ENCODE assay signal across 16 cellular contexts in the genomic region with DNA sequence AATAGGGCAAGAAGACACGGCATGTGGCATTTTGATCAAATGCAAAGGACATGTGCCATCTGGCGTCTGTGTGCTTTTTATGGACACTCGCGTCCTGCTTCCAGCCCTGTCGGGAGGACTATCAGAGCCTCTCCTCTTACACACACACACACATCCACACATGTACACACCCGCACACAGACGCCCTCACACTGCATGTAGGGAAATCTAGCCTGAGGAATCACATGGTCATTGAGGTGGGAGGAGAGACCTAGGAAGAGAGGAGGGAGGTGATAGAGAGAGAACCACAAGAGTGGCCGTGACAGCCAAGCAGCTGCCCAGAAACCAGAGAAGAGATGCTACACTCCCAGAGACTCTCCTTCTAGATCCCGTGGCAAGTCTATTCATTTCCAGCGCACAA.
DNase-seq lines count a peak whose midpoint lies in the region; TF ChIP-seq lines count a peak whose summit lies in the region.
"Had no signal": no experiment of that assay in that cellular context is flagged by ENCODE, and none has a peak within 500 bp of the region (broad histone marks: within the 10 kb centered on the region; RNA-seq: fewer than 3 reads in every experiment).

No MANE protein-coding gene starts in this region.

- H3K4me3 ChIP-seq in esophagus muscularis mucosa: no peak overlapping the region

- H3K27me3 ChIP-seq in esophagus muscularis mucosa: no peaks in the 10 kb centered on the region

- H3K4me3 Mint-ChIP-seq in nephron progenitor cell: no peak overlapping the region
- no peak overlapping the region for H3K4me3 Mint-ChIP-seq in type B pancreatic cell

- H3K36me3 Mint-ChIP-seq in nephron progenitor cell (ENCODE audit: low read depth) (no peaks in the 10 kb centered on the region), type B pancreatic cell (no peaks in the 10 kb centered on the region)

- H3K27ac ChIP-seq in esophagus muscularis mucosa (replicated peaks in 1 of 4): no peak overlapping the region

- no peaks in the 10 kb centered on the region for H3K9me3 ChIP-seq in esophagus muscularis mucosa
- H3K9me3 ChIP-seq: SK-N-SH had no signal

- intact Hi-C loops in esophagus muscularis mucosa (cut with DNase I): no loop called here

- TF ChIP-seq EP300 in esophagus muscularis mucosa (IDR thresholded peaks at IDR 0.05): no peak

- WGBS in esophagus muscularis mucosa: 83% methylated on average over 10 of the region's 10 CpGs

- no peak for TF ChIP-seq POLR2A in esophagus muscularis mucosa (IDR thresholded peaks at IDR 0.05; ENCODE audit: low read depth)

- TF ChIP-seq CTCF in esophagus muscularis mucosa (IDR thresholded peaks at IDR 0.05): no peak
- TF ChIP-seq CTCF in nephron progenitor cell (IDR thresholded peaks at IDR 0.05): no peak
- TF ChIP-seq CTCF in type B pancreatic cell (conservative IDR thresholded peaks at IDR 0.05): no peak

- H3K27me3 Mint-ChIP-seq in nephron progenitor cell (ENCODE audit: low read depth, poor library complexity) (peaks cover 10% of the 10 kb centered on the region), type B pancreatic cell (peaks cover 12% of the 10 kb centered on the region)

- H3K4me1 Mint-ChIP-seq in nephron progenitor cell (peaks cover 24% of the 10 kb centered on the region), type B pancreatic cell (ENCODE audit: unreplicated experiment) (no peaks in the 10 kb centered on the region)

- H3K9me3 Mint-ChIP-seq in nephron progenitor cell (no peaks in the 10 kb centered on the region), type B pancreatic cell (no peaks in the 10 kb centered on the region)

- H3K27ac Mint-ChIP-seq in nephron progenitor cell (peak overlapping the region; percentile 11), type B pancreatic cell (no peak overlapping the region)

- H3K4me1 ChIP-seq in esophagus muscularis mucosa: no peaks in the 10 kb centered on the region

- DNase-seq in NCI-H524 treated with DMSO at 0.1 percent for 48 hours (lab: John Stamatoyannopoulos, UW): peak; percentile 27
- DNase-seq in esophagus muscularis mucosa (ENCODE audit: extremely low spot score): peak; percentile 70
- DNase-seq in nephron progenitor cell: no peak
- peak; percentile 16 for DNase-seq in type B pancreatic cell (ENCODE audit: extremely low spot score, unreplicated experiment)
- DNase-seq in stimulated activated CD4-positive, alpha-beta T cell treated with anti-CD3 and anti-CD28 coated beads, Interleukin-2, amount 100 ng/mL, for 24 hours: no peak
- DNase-seq in SIG-M5 (lab: John Stamatoyannopoulos, UW): no peak
- no peak for DNase-seq in kidney tubule cell (ENCODE audit: low spot score)
- DNase-seq: DND-41, KG1, NCI-H1105 treated with DMSO at 0.1 percent for 48 hours, NCI-H1694 treated with DMSO at 0.1 percent for 48 hours, NCI-H510A treated with DMSO at 0.1 percent for 48 hours, NCI-H82, OCI-M1, SHP77, SK-N-SH had no signal

- H3K36me3 ChIP-seq in esophagus muscularis mucosa: no peaks in the 10 kb centered on the region

Comparison
In these comparisons a context has a peak if more than half of its experiments do, and no peak if none do; other contexts are left out.
1. DNase-seq: peak in NCI-H524 treated with DMSO at 0.1 percent for 48 hours (single experiment), esophagus muscularis mucosa (single experiment) and type B pancreatic cell (single experiment); none in nephron progenitor cell (single experiment), stimulated activated CD4-positive, alpha-beta T cell treated with anti-CD3 and anti-CD28 coated beads, Interleukin-2, amount 100 ng/mL, for 24 hours (0 of 2), SIG-M5 (single experiment) and kidney tubule cell (single experiment).